9 cellular contexts compared by ENCODE assay signal in the genomic region with DNA sequence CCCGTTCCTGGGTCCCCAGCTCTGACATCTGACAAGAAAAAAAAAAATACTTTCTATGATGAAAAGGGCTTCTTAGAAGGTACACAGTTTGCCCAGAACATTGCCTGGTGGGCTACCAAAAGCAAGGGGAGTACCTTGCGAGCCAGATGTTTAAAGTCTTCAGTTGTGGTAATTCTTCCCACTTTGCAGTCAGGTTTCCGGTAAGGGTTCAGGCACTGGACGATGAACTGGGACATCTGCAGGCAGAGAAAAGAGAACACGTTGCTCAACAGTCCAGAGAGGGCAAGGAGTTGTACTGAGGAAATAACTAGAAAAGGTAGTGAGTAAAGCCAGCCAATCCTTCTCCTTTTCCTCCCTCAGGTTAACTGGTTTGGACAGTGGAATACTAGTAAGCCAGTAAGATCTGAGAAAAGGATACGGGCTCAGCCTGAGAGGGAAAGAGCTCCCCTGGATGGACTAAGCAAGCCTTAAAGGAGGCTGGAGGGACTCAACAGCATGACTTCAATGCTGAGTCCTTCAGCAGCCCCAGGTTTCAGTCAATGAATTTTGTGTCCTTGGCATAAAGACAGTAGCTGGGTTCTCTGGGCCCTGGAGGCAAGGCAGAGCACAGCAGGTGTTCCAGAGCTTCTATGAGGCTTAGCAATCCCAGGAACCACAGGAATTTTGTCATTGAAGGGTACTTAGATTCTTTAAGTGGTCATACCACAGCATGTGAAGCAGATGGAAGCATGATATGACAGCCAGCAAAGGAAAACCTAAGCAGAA. TPM values are rescaled to one million over a fixed set of nuclear protein-coding genes. Genes with fewer than 3 reads are reported as not detected.
DNase-seq lines count a peak whose midpoint lies in the region; ATAC-seq lines count a peak whose summit lies in the region.
"Had no signal": no experiment of that assay in that cellular context is flagged by ENCODE, and none has a peak within 500 bp of the region (broad histone marks: within the 10 kb centered on the region; RNA-seq: fewer than 3 reads in every experiment).

No MANE protein-coding gene starts in this region.

- peaks cover 44 to 47% of the 10 kb centered on the region in 2 donors for H3K4me1 Mint-ChIP-seq in natural killer cell treated with Interleukin-12 subunit alpha and Interleukin-12 subunit beta and Interleukin-15 and Interleukin-18, amount 100 ng/mL, for 72 hours (ENCODE audit: low read depth in 2 of 2)

- H3K27me3 ChIP-seq in Karpas-422 (ENCODE audit: low read length), result no peaks in the 10 kb centered on the region

- peaks cover 14% of the 10 kb centered on the region for H3K36me3 ChIP-seq in Karpas-422 (ENCODE audit: insufficient read depth, low read length)

- H3K36me3 Mint-ChIP-seq in natural killer cell treated with Interleukin-12 subunit alpha and Interleukin-12 subunit beta and Interleukin-15 and Interleukin-18, amount 100 ng/mL, for 72 hours, result peaks cover 8% of the 10 kb centered on the region

- H3K9ac ChIP-seq in Karpas-422 (ENCODE audit: low read length), result peak overlapping the region; percentile 45

- H3K9me2 ChIP-seq in Karpas-422 (replicated peaks; ENCODE audit: insufficient read depth, low read length), result no peaks in the 10 kb centered on the region

- H3K4me3 ChIP-seq in Karpas-422 (ENCODE audit: low read length), result peak overlapping the region; percentile 17; the same call in 1 of the 2 replicates

- H3K4me2 ChIP-seq in Karpas-422 (ENCODE audit: low read depth, low read length, poor library complexity, severe bottlenecking), result peak overlapping the region; percentile 48

- H3K27ac ChIP-seq in Karpas-422 (ENCODE audit: low read length), result peak overlapping the region; percentile 78

- peak overlapping the region; percentile 82 for H3K4me3 Mint-ChIP-seq in natural killer cell treated with Interleukin-12 subunit alpha and Interleukin-12 subunit beta and Interleukin-15 and Interleukin-18, amount 100 ng/mL, for 72 hours

- H3K79me2 ChIP-seq in Karpas-422 (ENCODE audit: low read length), result peaks cover 18% of the 10 kb centered on the region

- no peaks in the 10 kb centered on the region for H3K27me3 Mint-ChIP-seq in natural killer cell treated with Interleukin-12 subunit alpha and Interleukin-12 subunit beta and Interleukin-15 and Interleukin-18, amount 100 ng/mL, for 72 hours

- peak in 1 of 2 donors; percentile 58 for ATAC-seq in natural killer cell treated with Interleukin-12 subunit alpha and Interleukin-12 subunit beta and Interleukin-15 and Interleukin-18, amount 100 ng/mL, for 72 hours
- no peak for ATAC-seq in HG02798 (IDR thresholded peaks at IDR 0.05; ENCODE audit: poor library complexity, unreplicated experiment)

- H4K20me1 ChIP-seq in Karpas-422 (ENCODE audit: insufficient read depth, low read depth, low read length), result peaks cover 8% of the 10 kb centered on the region; the same call in 1 of the 2 replicates

- H3K9me3 ChIP-seq in Karpas-422 (ENCODE audit: low read length), result no peaks in the 10 kb centered on the region

- H3K4me1 ChIP-seq in Karpas-422 (ENCODE audit: low read length), result peaks cover 60% of the 10 kb centered on the region

- H3K9me3 Mint-ChIP-seq in natural killer cell treated with Interleukin-12 subunit alpha and Interleukin-12 subunit beta and Interleukin-15 and Interleukin-18, amount 100 ng/mL, for 72 hours, result no peaks in the 10 kb centered on the region

- H3K27ac Mint-ChIP-seq in natural killer cell treated with Interleukin-12 subunit alpha and Interleukin-12 subunit beta and Interleukin-15 and Interleukin-18, amount 100 ng/mL, for 72 hours, result peak overlapping the region; percentile 81 to 93

- no peak overlapping the region for H2AFZ ChIP-seq in Karpas-422 (ENCODE audit: low read length)

- DNase-seq in ELF-1 (ENCODE audit: low read depth, low spot score) (peak; percentile 71), Karpas-422 (no peak), amniotic epithelial cell (ENCODE audit: low read depth) (peak; percentile 63), OCI-M2 (lab: John Stamatoyannopoulos, UW; ENCODE audit: unreplicated experiment) (no peak), HCEC 1CT (no peak), iPS-NIHi11 (ENCODE audit: low spot score) (no peak)
- DNase-seq in natural killer cell treated with Interleukin-12 subunit alpha and Interleukin-12 subunit beta and Interleukin-15 and Interleukin-18, amount 100 ng/mL, for 72 hours (ENCODE audit: low spot score), result no peak
- DNase-seq: cortex of kidney had no signal

RNA-seq across cellular contexts. Expression of a gene that starts 38.2 kb away (rescaled TPM):
- 60.5 and 133 TPM in 2 replicates for total RNA-seq in Karpas-422 (2014; rRNA removed; shearing (Covaris generic); ENCODE audit: low replicate concordance)
- 100 to 1,000 TPM; 121 to 255 TPM for total RNA-seq in natural killer cell treated with Interleukin-12 subunit alpha and Interleukin-12 subunit beta and Interleukin-15 and Interleukin-18, amount 100 ng/mL, for 72 hours

RNA-seq across cellular contexts. Expression of a gene that starts 41.1 kb away (rescaled TPM):
- 40.2 and 83.5 TPM in 2 replicates for total RNA-seq in Karpas-422 (2014; rRNA removed; shearing (Covaris generic); ENCODE audit: low replicate concordance)
- 10 to 100 TPM; 58.0 to 89.8 TPM for total RNA-seq in natural killer cell treated with Interleukin-12 subunit alpha and Interleukin-12 subunit beta and Interleukin-15 and Interleukin-18, amount 100 ng/mL, for 72 hours

Comparison
In these comparisons a context has a peak if more than half of its experiments do, and no peak if none do; other contexts are left out.
1. DNase-seq: peak in ELF-1 (single experiment) and amniotic epithelial cell (single experiment); none in Karpas-422 (single experiment), natural killer cell treated with Interleukin-12 subunit alpha and Interleukin-12 subunit beta and Interleukin-15 and Interleukin-18, amount 100 ng/mL, for 72 hours (single experiment), OCI-M2 (single experiment), HCEC 1CT (single experiment) and iPS-NIHi11 (single experiment).